27 cellular contexts compared by ENCODE assay signal in the genomic region with DNA sequence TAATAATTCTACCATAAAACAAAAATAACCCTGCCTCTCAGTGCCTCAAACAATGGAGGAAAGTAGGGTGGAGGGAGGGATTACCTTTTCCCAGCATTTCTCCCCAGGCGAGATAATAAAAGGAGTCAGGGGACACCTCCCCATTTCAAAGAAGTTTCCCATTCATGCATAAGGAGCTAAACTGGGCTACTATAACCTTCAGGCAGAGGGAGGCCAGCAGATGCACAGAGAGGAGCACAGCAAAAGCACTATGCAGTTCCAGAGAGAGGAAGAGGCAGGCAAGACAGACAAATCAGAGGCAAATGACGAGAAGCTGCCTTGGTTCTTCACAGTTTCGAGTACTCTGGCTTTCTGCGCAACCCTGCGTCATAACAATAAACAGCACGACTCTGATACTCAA. TPM values are rescaled to one million over a fixed set of nuclear protein-coding genes. Genes with fewer than 3 reads are reported as not detected.
"Had no signal": no experiment of that assay in that cellular context is flagged by ENCODE, and none has a peak within 500 bp of the region (broad histone marks: within the 10 kb centered on the region; RNA-seq: fewer than 3 reads in every experiment).

No MANE protein-coding gene starts in this region.

- H3K27me3 ChIP-seq: left lung, pancreas, sigmoid colon, suprapubic skin, tibial artery, upper lobe of right lung, uterus had no signal

- H3K36me3 ChIP-seq: left lung, lower lobe of right lung, pancreas, prostate gland, sigmoid colon, spleen, suprapubic skin, thoracic aorta, tibial artery, upper lobe of right lung, uterus had no signal

- H3K27ac ChIP-seq: left lung, lower lobe of right lung, pancreas, prostate gland, sigmoid colon, spleen, suprapubic skin, thoracic aorta, tibial artery, upper lobe of right lung, uterus had no signal

- DNase-seq: hypothalamus; immature natural killer cell; kidney; left colon; left lung; lower lobe of right lung; mammary epithelial cell; mesenchymal stem cell; naive thymus-derived CD8-positive, alpha-beta T cell; pancreas; posterior cingulate gyrus; retina; right cardiac atrium; sigmoid colon; small intestine; spleen; stimulated activated CD4-positive, alpha-beta T cell treated with anti-CD3 and anti-CD28 coated beads, Interleukin-4, amount 100 ng/mL, for 24 hours; stimulated activated naive CD4-positive, alpha-beta T cell; tibial artery; trophoblast cell; upper lobe of right lung; uterus had no signal

- H3K9me3 ChIP-seq: left lung, lower lobe of right lung, pancreas, prostate gland, sigmoid colon, suprapubic skin, thoracic aorta, tibial artery, upper lobe of right lung, uterus had no signal

- FAIRE-seq: islet of Langerhans, kidney, pancreas, small intestine had no signal

- H3K4me1 ChIP-seq: left lung, lower lobe of right lung, pancreas, prostate gland, sigmoid colon, spleen, suprapubic skin, tibial artery, upper lobe of right lung, uterus had no signal

- H3K4me3 ChIP-seq: left lung, lower lobe of right lung, pancreas, prostate gland, sigmoid colon, spleen, suprapubic skin, thoracic aorta, tibial artery, upper lobe of right lung, uterus had no signal

RNA-seq across cellular contexts. Expression of a gene that starts 17.4 kb away (rescaled TPM):
- total RNA-seq: left colon; mammary epithelial cell; naive thymus-derived CD8-positive, alpha-beta T cell; right cardiac atrium; sigmoid colon; spleen; subcutaneous adipose tissue; suprapubic skin; thoracic aorta; upper lobe of right lung had no signal
- polyA plus RNA-seq: immature natural killer cell; mammary epithelial cell; naive thymus-derived CD8-positive, alpha-beta T cell had no signal
